14 cellular contexts compared by ENCODE assay signal in the genomic region with DNA sequence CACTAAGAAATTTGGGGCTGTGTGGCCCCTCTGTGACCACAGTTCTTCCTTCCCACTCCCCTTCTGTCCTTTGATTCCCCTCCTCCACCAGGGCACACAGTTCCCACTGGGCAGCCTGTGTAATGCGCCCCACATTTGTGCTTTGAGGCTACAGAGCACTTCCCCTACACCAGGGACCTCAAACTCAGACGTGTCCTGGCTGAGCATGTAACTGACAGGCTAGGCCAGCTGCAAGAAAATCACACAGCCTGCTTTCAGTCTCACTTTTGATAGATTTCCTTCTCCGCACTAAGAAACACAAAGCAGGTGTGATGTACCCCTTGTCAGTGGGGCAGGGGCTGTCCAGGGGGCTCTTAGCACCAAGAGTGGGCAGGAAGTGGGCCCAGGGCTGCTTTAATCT.
DNase-seq lines count a peak whose midpoint lies in the region; ATAC-seq and TF ChIP-seq lines count a peak whose summit lies in the region.
"Had no signal": no experiment of that assay in that cellular context is flagged by ENCODE, and none has a peak within 500 bp of the region (broad histone marks: within the 10 kb centered on the region; RNA-seq: fewer than 3 reads in every experiment).

No MANE protein-coding gene starts in this region.

- ATAC-seq in GM19455 (IDR thresholded peaks at IDR 0.05; ENCODE audit: unreplicated experiment) (peak; percentile 55), HG02870 (IDR thresholded peaks at IDR 0.05; ENCODE audit: unreplicated experiment) (peak; percentile 76)
- ATAC-seq: left colon, SK-N-SH treated with all-trans-retinoic acid at 6 μM for 48 hours had no signal

- TF ChIP-seq CTCF in GM10266 (IDR thresholded peaks at IDR 0.05; ENCODE audit: control insufficient read depth, insufficient read depth, low read depth, missing control alignments): no peak

- peak; percentile 64 for DNase-seq in GM10266 (ENCODE audit: extremely low spot score)
- peak; percentile 55 for DNase-seq in NAMALWA (ENCODE audit: low spot score)
- DNase-seq in NCI-H510A treated with DMSO at 0.1 percent for 48 hours (lab: John Stamatoyannopoulos, UW): no peak
- no peak for DNase-seq in MV-4-11 (lab: John Stamatoyannopoulos, UW)
- DNase-seq in GOT3 (lab: John Stamatoyannopoulos, UW): no peak
- DNase-seq in NCI-H345 treated with DMSO at 0.1 percent for 48 hours (lab: John Stamatoyannopoulos, UW; ENCODE audit: unreplicated experiment): no peak
- DNase-seq: activated naive CD4-positive, alpha-beta T cell treated with anti-CD3 and anti-CD28 coated beads for 36 hours; Caco-2; hypothalamus; left colon; WERI-Rb-1 had no signal

Comparison
In these comparisons a context has a peak if more than half of its experiments do, and no peak if none do; other contexts are left out.
1. DNase-seq: peak in GM10266 (single experiment) and NAMALWA (single experiment); none in NCI-H510A treated with DMSO at 0.1 percent for 48 hours (single experiment), MV-4-11 (single experiment), GOT3 (single experiment) and NCI-H345 treated with DMSO at 0.1 percent for 48 hours (single experiment).